Comparison of ENCODE assay signal across 1 cellular context in genomic region chr20:52193133-52193532, GRCh38.
TF ChIP-seq lines count a peak whose summit lies in the region.

No MANE protein-coding gene starts in this region.

TF ChIP-seq in H1, 55 proteins besides CTCF, POLR2A, EP300 and RAD21 (continued from another document):
- TF ChIP-seq CHD7 (IDR thresholded peaks at IDR 0.05; ENCODE audit: insufficient replicate concordance, low read length): no peak
- no peak for TF ChIP-seq ASH2L (IDR thresholded peaks at IDR 0.05; ENCODE audit: low read length)
- no peak for TF ChIP-seq TCF12 (IDR thresholded peaks at IDR 0.05; ENCODE audit: low read depth, low read length)
- no peak for TF ChIP-seq RFX5 (IDR thresholded peaks at IDR 0.05; ENCODE audit: borderline replicate concordance, low read depth, low read length)
- TF ChIP-seq SIX5 (IDR thresholded peaks at IDR 0.05; ENCODE audit: low read depth, low read length): no peak
- TF ChIP-seq E2F6 (IDR thresholded peaks at IDR 0.05): no peak
- no peak for TF ChIP-seq TAF1 (IDR thresholded peaks at IDR 0.05; ENCODE audit: low read depth, low read length)
- no peak for TF ChIP-seq SRF (IDR thresholded peaks at IDR 0.05; ENCODE audit: low read depth, low read length)
- TF ChIP-seq GABPA (IDR thresholded peaks at IDR 0.05; ENCODE audit: borderline replicate concordance, insufficient read depth, low read length): no peak
- TF ChIP-seq CBX8 (IDR thresholded peaks at IDR 0.05; ENCODE audit: borderline replicate concordance, low read depth, low read length): no peak
- TF ChIP-seq EGR1 (IDR thresholded peaks at IDR 0.05; ENCODE audit: borderline replicate concordance, low read depth, low read length): no peak
- no peak for TF ChIP-seq POU5F1 (IDR thresholded peaks at IDR 0.05; ENCODE audit: low read depth, low read length)
TF ChIP-seq in H1: peak in this region for 0.
